Comparison of ENCODE assay signal across 1 cellular context in genomic region chr14:59564356-59564755, GRCh38.
TF ChIP-seq lines count a peak whose summit lies in the region.

No MANE protein-coding gene starts in this region.

TF ChIP-seq in HEK293, 187 proteins besides CTCF, POLR2A, EP300 and RAD21 (continued from another document):
- TF ChIP-seq ZNF692 (tag by site-specific recombination; IDR thresholded peaks at IDR 0.05) (peak; percentile 63), ZBTB44 (tag by site-specific recombination; IDR thresholded peaks at IDR 0.05) (peak; percentile 74), ZNF600 (tag by site-specific recombination; IDR thresholded peaks at IDR 0.05) (0 out of 2 replicates have a peak, but pooled peaks have one; percentile 37)
